Comparison of ENCODE assay signal across 17 cellular contexts in the genomic region with DNA sequence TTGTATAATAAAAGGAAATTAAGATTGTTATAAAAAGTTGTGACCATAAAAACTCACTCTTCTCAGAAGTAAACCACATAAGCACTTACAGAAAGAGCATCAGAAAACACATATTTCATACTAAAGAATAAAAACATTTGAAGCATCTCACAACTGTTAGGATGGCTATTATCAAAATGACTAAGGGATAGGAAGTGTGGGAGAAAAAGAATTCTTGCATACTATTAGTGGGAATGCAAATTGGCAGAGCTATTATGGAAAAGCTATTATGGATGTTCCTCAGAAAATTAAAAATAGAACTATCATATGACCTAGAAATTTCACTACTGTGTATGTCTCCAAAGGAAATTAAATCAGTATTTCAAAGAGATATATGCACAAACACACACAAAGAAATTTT. TPM values are rescaled to one million over a fixed set of nuclear protein-coding genes. Genes with fewer than 3 reads are reported as not detected.
DNase-seq lines count a peak whose midpoint lies in the region; TF ChIP-seq lines count a peak whose summit lies in the region.
"Had no signal": no experiment of that assay in that cellular context is flagged by ENCODE, and none has a peak within 500 bp of the region (broad histone marks: within the 10 kb centered on the region; RNA-seq: fewer than 3 reads in every experiment).

No MANE protein-coding gene starts in this region.

- H3K4me3 ChIP-seq in A673 (ENCODE audit: low read depth, low read length, poor library complexity, severe bottlenecking) = no peak overlapping the region
- no peak overlapping the region for H3K4me3 ChIP-seq in SK-N-MC
- H3K4me3 ChIP-seq: A549 had no signal

- BruUV-seq in A673 (replicated peaks; lab: Mats Ljungman, UMichigan) = no TSS peak

- POLR2A ChIA-PET in A673 (lab: Charles Lee; ENCODE audit: low non-redundant PET) = no interaction called here

- no peak for TF ChIP-seq CTCF in A673 (conservative IDR thresholded peaks at IDR 0.05; ENCODE audit: low read depth, low read length)

- CTCF ChIA-PET in A673 (lab: Charles Lee) = no interaction called here

- H3K27ac ChIP-seq in A673 (ENCODE audit: low read depth, low read length, poor library complexity, severe bottlenecking) = no peak overlapping the region
- peak overlapping the region; percentile 51; the same call in 1 of the 2 replicates for H3K27ac ChIP-seq in SK-N-MC
- H3K27ac ChIP-seq: A549 had no signal

- H3K27me3 ChIP-seq in A673 (replicated peaks; ENCODE audit: insufficient read depth, low read depth, low read length, poor library complexity) = no peaks in the 10 kb centered on the region

- H3K36me3 ChIP-seq in A673 (ENCODE audit: insufficient read depth, low read length, poor library complexity, severe bottlenecking) (no peaks in the 10 kb centered on the region), SK-N-MC (ENCODE audit: insufficient read depth, low read length) (no peaks in the 10 kb centered on the region)

- H3K4me1 ChIP-seq in A673 (ENCODE audit: insufficient read depth, low read length, poor library complexity, severe bottlenecking) = peaks cover 7% of the 10 kb centered on the region
- H3K4me1 ChIP-seq: A549 had no signal

- DNase-seq in A673 (ENCODE audit: low spot score) = peak; percentile 8
- DNase-seq in SK-N-MC (ENCODE audit: low read depth, low spot score) = no peak
- DNase-seq in astrocyte of the hippocampus (ENCODE audit: low read depth, low spot score) = peak; percentile 34
- DNase-seq in putamen (ENCODE audit: low spot score) = peak; percentile 39
- no peak for DNase-seq in cortex of kidney (lab: John Stamatoyannopoulos, UW)
- DNase-seq in NCI-H2081 treated with DMSO at 0.1 percent for 48 hours (lab: John Stamatoyannopoulos, UW) = no peak
- no peak for DNase-seq in HuH-7 (ENCODE audit: low spot score)
- DNase-seq: 8988T; C1 segment of cervical spinal cord; Calu3; CD4-positive, alpha-beta memory T cell; COR-L47; DMS53; DMS79 treated with DMSO at 0.1 percent for 48 hours; H7; HCEC 1CT had no signal

- H3K9me3 ChIP-seq in A673 (ENCODE audit: low read depth, low read length, poor library complexity, severe bottlenecking) (no peaks in the 10 kb centered on the region), SK-N-MC (ENCODE audit: low read depth, low read length) (no peaks in the 10 kb centered on the region)
- H3K9me3 ChIP-seq: A549 had no signal

- H3K9ac ChIP-seq in SK-N-MC (ENCODE audit: insufficient read length) = no peak overlapping the region

- intact Hi-C loops in A673 (cut with micrococcal nuclease; ENCODE audit: unreplicated experiment) = no loop called here

RNA-seq across cellular contexts. Expression of gene POT1, which starts 25.1 kb away (rescaled TPM):
- total RNA-seq in A673 (2021) = 22.7 and 24.7 TPM in 2 replicates

Comparison
In these comparisons a context has a peak if more than half of its experiments do, and no peak if none do; other contexts are left out.
1. DNase-seq: peak in A673 (single experiment), astrocyte of the hippocampus (single experiment) and putamen (single experiment); none in SK-N-MC (single experiment), cortex of kidney (single experiment), NCI-H2081 treated with DMSO at 0.1 percent for 48 hours (single experiment) and HuH-7 (single experiment).